Comparison of ENCODE assay signal across 11 cellular contexts in the genomic region with DNA sequence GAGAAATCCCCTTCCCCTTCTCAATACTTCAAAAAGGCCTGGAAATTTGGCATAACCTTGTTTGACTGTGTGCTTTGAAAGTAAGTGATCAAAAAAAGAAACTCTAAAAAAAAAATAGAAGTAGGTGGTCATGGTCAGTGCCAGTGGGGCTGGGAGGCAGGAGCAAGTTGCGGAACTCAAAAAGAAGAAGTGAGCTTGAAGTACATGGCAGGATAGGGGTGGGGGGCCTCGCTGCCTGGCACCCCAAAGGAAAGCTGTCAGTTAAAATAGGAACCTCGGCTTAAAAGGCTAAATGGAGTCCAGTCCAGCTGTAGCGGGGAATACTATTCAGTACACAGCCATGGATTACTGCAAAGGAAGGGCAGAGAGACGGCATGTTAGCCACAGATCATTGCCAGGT. TPM values are rescaled to one million over a fixed set of nuclear protein-coding genes. Genes with fewer than 3 reads are reported as not detected.
DNase-seq lines count a peak whose midpoint lies in the region; ATAC-seq and TF ChIP-seq lines count a peak whose summit lies in the region.
"Had no signal": no experiment of that assay in that cellular context is flagged by ENCODE, and none has a peak within 500 bp of the region (broad histone marks: within the 10 kb centered on the region; RNA-seq: fewer than 3 reads in every experiment).

No MANE protein-coding gene starts in this region.

- WGBS in gastroesophageal sphincter (ENCODE audit: low coverage in 1 of 2), 2 donors, result 76 to 80% methylated on average over 1 to 4 of the region's 5 CpGs

- no peak overlapping the region for H3K4me3 ChIP-seq in gastroesophageal sphincter
- H3K4me3 ChIP-seq: smooth muscle cell had no signal

- no peak overlapping the region for H3K27ac ChIP-seq in gastroesophageal sphincter

- CTCF ChIA-PET in HEK293T (lab: Yijun Ruan, JAX), result no interaction called here

- H3K36me3 ChIP-seq in gastroesophageal sphincter, result no peaks in the 10 kb centered on the region
- H3K36me3 ChIP-seq: BE2C had no signal

- no peak for TF ChIP-seq POLR2A in gastroesophageal sphincter (IDR thresholded peaks at IDR 0.05)

- DNase-seq in AML-193 (lab: John Stamatoyannopoulos, UW) (peak; percentile 33 to 49), MV-4-11 (lab: John Stamatoyannopoulos, UW) (peak; percentile 76), HEK293T (ENCODE audit: extremely low spot score) (no peak), GM20000 (ENCODE audit: low spot score) (no peak), cerebellar nuclear complex (lab: John Stamatoyannopoulos, UW) (no peak)
- no peak for DNase-seq in activated effector memory CD4-positive, alpha-beta T cell treated with anti-CD3 and anti-CD28 coated beads, Interleukin-2, amount 50 U/mL, for 16 hours
- DNase-seq: BE2C, SHP77 had no signal

- no peaks in the 10 kb centered on the region for H3K9me3 ChIP-seq in gastroesophageal sphincter
- H3K9me3 ChIP-seq: BE2C had no signal

- TF ChIP-seq CTCF in gastroesophageal sphincter (IDR thresholded peaks at IDR 0.05) (no peak), GM20000 (IDR thresholded peaks at IDR 0.05; ENCODE audit: extremely low read depth, missing control alignments) (no peak)

- no peaks in the 10 kb centered on the region for H3K4me1 ChIP-seq in gastroesophageal sphincter
- H3K4me1 ChIP-seq: BE2C had no signal

- ATAC-seq in GM18870 (IDR thresholded peaks at IDR 0.05; ENCODE audit: unreplicated experiment) (peak; percentile 38), gastroesophageal sphincter (peak; percentile 43)

- TF ChIP-seq EP300 in gastroesophageal sphincter (IDR thresholded peaks at IDR 0.05), result no peak

- POLR2A ChIA-PET in HEK293T (lab: Yijun Ruan, JAX), result no interaction called here

- no peaks in the 10 kb centered on the region for H3K27me3 ChIP-seq in gastroesophageal sphincter
- H3K27me3 ChIP-seq: BE2C had no signal

TF ChIP-seq in HEK293T, 16 proteins besides CTCF, POLR2A, EP300 and RAD21:
- TF ChIP-seq ARNT (IDR thresholded peaks at IDR 0.05) (no peak), HDGF (IDR thresholded peaks at IDR 0.05; ENCODE audit: borderline replicate concordance) (no peak), SUZ12 (IDR thresholded peaks at IDR 0.05) (no peak), L3MBTL2 (conservative IDR thresholded peaks at IDR 0.05) (no peak), FOXK2 (IDR thresholded peaks at IDR 0.05) (no peak), LEF1 (IDR thresholded peaks at IDR 0.05; ENCODE audit: borderline replicate concordance) (no peak), NFRKB (IDR thresholded peaks at IDR 0.05) (no peak), FOXM1 (IDR thresholded peaks at IDR 0.05; ENCODE audit: borderline replicate concordance) (no peak), SP1 (IDR thresholded peaks at IDR 0.05) (no peak), ZNF384 (IDR thresholded peaks at IDR 0.05) (no peak), ELF4 (IDR thresholded peaks at IDR 0.05) (no peak), CTBP1 (IDR thresholded peaks at IDR 0.05; ENCODE audit: borderline replicate concordance) (no peak), BHLHE40 (IDR thresholded peaks at IDR 0.05; ENCODE audit: borderline replicate concordance) (no peak), TARDBP (IDR thresholded peaks at IDR 0.05) (no peak), FOXA1 (IDR thresholded peaks at IDR 0.05) (no peak)
- TF ChIP-seq, protein P1, sequence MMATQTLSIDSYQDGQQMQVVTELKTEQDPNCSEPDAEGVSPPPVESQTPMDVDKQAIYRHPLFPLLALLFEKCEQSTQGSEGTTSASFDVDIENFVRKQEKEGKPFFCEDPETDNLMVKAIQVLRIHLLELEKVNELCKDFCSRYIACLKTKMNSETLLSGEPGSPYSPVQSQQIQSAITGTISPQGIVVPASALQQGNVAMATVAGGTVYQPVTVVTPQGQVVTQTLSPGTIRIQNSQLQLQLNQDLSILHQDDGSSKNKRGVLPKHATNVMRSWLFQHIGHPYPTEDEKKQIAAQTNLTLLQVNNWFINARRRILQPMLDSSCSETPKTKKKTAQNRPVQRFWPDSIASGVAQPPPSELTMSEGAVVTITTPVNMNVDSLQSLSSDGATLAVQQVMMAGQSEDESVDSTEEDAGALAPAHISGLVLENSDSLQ (IDR thresholded peaks at IDR 0.05), result no peak

RNA-seq across cellular contexts. Expression of a gene that starts 12.2 kb away (rescaled TPM):
- 1 to 10 TPM; 5.7 to 9.2 (median 6.0) TPM for total RNA-seq in gastroesophageal sphincter

RNA-seq across cellular contexts. Expression of a gene that starts 44.1 kb away (rescaled TPM):
- total RNA-seq in gastroesophageal sphincter, result 10 to 100 TPM; 32.2 to 39.7 (median 35.9) TPM

RNA-seq across cellular contexts. Expression of a gene that starts 53.2 kb away (rescaled TPM):
- total RNA-seq in gastroesophageal sphincter, result 10 to 100 TPM; 20.2 to 26.0 (median 22.5) TPM

Comparison
In these comparisons a context has a peak if more than half of its experiments do, and no peak if none do; other contexts are left out.
1. DNase-seq: peak in AML-193 (2 of 2) and MV-4-11 (single experiment); none in HEK293T (single experiment), activated effector memory CD4-positive, alpha-beta T cell treated with anti-CD3 and anti-CD28 coated beads, Interleukin-2, amount 50 U/mL, for 16 hours (single experiment), GM20000 (single experiment) and cerebellar nuclear complex (0 of 2).